In genomic region chrX:68870357-68870756, GRCh38 we compare ENCODE assay signal across 30 cellular contexts.
"Had no signal": no experiment of that assay in that cellular context is flagged by ENCODE, and none has a peak within 500 bp of the region (broad histone marks: within the 10 kb centered on the region; RNA-seq: fewer than 3 reads in every experiment).

No MANE protein-coding gene starts in this region.

- ATAC-seq: activated CD4-positive, alpha-beta T cell treated with anti-CD3 and anti-CD28 coated beads for 36 hours; activated naive CD4-positive, alpha-beta T cell treated with anti-CD3 and anti-CD28 coated beads, Interleukin-2, amount 50 U/mL, for 72 hours; activated T-cell treated with anti-CD3 and anti-CD28 coated beads, Interleukin-2, amount 50 U/mL, for 72 hours; effector memory CD8-positive, alpha-beta T cell; gastroesophageal sphincter; heart right ventricle had no signal

- H3K9me3 ChIP-seq: ascending aorta, breast epithelium, esophagus squamous epithelium, gastroesophageal sphincter, heart right ventricle had no signal

- H3K4me1 ChIP-seq: ascending aorta, breast epithelium, gastroesophageal sphincter had no signal

- H3K27me3 ChIP-seq: esophagus squamous epithelium, gastroesophageal sphincter had no signal

- H3K36me3 ChIP-seq: ascending aorta, breast epithelium, cardiac muscle cell, esophagus squamous epithelium, gastroesophageal sphincter, heart right ventricle had no signal

- H3K4me3 ChIP-seq: ascending aorta, breast epithelium, cardiac muscle cell, coronary artery, esophagus squamous epithelium, gastroesophageal sphincter, heart right ventricle had no signal

- H3K27ac ChIP-seq: ascending aorta, breast epithelium, cardiac muscle cell, coronary artery, epithelial cell of prostate, esophagus squamous epithelium, gastroesophageal sphincter, heart right ventricle had no signal

- DNase-seq: activated CD4-positive, alpha-beta memory T cell treated with anti-CD3 and anti-CD28 coated beads, Interleukin-2, amount 10 ng/mL, durations not matched to agents 7 days and 5 days; activated CD4-positive, alpha-beta T cell treated with anti-CD3 and anti-CD28 coated beads for 36 hours; activated CD4-positive, alpha-beta T cell treated with anti-CD3 and anti-CD28 coated beads, Interleukin-2, amount 10 ng/mL, durations not matched to agents 24 days and 14 days; activated CD4-positive, alpha-beta T cell treated with anti-CD3 and anti-CD28 coated beads, Interleukin-2, amount 50 U/mL, for 4 hours; activated CD4-positive, CD25-positive, alpha-beta regulatory T cell; activated CD4-positive, CD25-positive, alpha-beta regulatory T cell treated with anti-CD3 and anti-CD28 coated beads, Interleukin-2, amount 50 U/mL, for 72 hours; activated CD8-positive, alpha-beta memory T cell treated with anti-CD3 and anti-CD28 coated beads, Interleukin-2, amount 50 U/mL, for 48 hours; activated gamma-delta T cell; activated naive CD4-positive, alpha-beta T cell; activated naive CD4-positive, alpha-beta T cell treated with anti-CD3 and anti-CD28 coated beads, Interleukin-2, amount 10 ng/mL, durations not matched to agents 7 days and 5 days; activated naive CD8-positive, alpha-beta T cell treated with anti-CD3 and anti-CD28 coated beads, Interleukin-2, amount 10 ng/mL, durations not matched to agents 7 days and 5 days; activated T-cell treated with anti-CD3 and anti-CD28 coated beads for 4 hours; activated T-cell treated with anti-CD3 and anti-CD28 coated beads, Interleukin-2, amount 50 U/mL, for 24 hours; activated T-cell treated with anti-CD3 and anti-CD28 coated beads, Interleukin-2, amount 50 U/mL, for 72 hours; central memory CD4-positive, alpha-beta T cell; cerebellar nuclear complex; effector CD4-positive, alpha-beta T cell; effector memory CD8-positive, alpha-beta T cell; esophagus squamous epithelium; foreskin melanocyte; heart right ventricle; T-helper 1 cell; T-helper 2 cell had no signal
